ENCODE assay signal across 12 cellular contexts in the genomic region with DNA sequence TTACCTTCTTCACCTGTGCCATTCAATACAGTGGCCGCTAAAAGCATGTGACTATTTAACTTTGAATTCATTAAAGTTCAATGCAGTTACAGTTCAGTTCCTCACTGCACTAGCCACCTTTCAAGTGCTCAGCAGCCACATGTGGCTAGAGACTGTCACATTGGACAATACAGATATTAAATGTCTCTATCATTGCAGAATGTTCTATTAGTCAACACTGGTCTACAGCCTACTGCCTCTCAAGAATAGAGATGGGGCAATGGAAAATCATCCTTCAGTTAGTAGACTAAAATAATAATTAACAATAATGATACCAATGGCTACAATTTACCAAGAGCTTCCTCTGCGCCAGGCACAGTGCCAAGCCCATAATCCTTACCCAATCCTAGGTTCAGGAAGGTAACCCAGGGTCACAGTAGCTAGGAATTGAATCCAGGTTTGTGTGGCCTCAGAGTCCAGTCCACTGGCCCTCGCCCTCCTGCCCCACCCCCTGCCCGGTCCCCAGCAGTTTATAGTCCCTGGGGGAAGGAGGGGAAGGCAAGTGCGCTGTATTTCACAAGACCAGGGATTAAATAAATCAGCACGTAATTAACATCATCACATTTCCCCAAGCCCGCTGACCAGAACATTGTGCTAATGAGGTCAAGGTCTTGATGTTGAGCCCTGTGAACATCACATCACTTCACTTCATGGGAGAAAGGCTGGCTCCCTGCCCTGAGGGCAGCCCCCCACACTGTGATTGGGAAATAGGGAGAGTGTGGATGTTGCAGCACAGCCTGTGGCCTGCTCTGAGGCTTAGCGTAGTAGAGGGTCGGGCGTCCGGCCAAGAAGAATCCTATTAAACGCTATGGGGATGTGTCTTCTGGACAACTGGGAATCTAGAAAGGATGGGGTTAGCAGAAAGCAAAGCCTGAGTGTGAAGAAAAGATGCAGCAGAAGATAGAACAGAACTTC.
DNase-seq lines count a peak whose midpoint lies in the region; ATAC-seq and TF ChIP-seq lines count a peak whose summit lies in the region.
"Had no signal": no experiment of that assay in that cellular context is flagged by ENCODE, and none has a peak within 500 bp of the region (broad histone marks: within the 10 kb centered on the region; RNA-seq: fewer than 3 reads in every experiment).

No MANE protein-coding gene starts in this region.

- H3K79me1 ChIP-seq in mesendoderm (ENCODE audit: low read length): no peaks in the 10 kb centered on the region

- H3K9me3 ChIP-seq in ovary: no peaks in the 10 kb centered on the region

- WGBS in ovary, 3 donors: 67 to 77% (median 68%) methylated on average over 12 of the region's 12 CpGs
- no CpG with 5 or more reads among the region's 12 CpGs for WGBS in mesendoderm (ENCODE audit: extremely low coverage, insufficient coverage, low lambda C conversion rate)

- no peaks in the 10 kb centered on the region for H3K79me2 ChIP-seq in mesendoderm (ENCODE audit: control insufficient read depth, insufficient read depth, low read length)

- TF ChIP-seq CTCF in choroid plexus epithelial cell (conservative IDR thresholded peaks at IDR 0.05; ENCODE audit: low read depth, low read length) (no peak), ovary (IDR thresholded peaks at IDR 0.05) (no peak), foreskin keratinocyte (conservative IDR thresholded peaks at IDR 0.05) (no peak)

- DNase-seq in AML-193 (lab: John Stamatoyannopoulos, UW): peak; percentile 47 to 50
- DNase-seq in HuH-7.5 (ENCODE audit: low spot score): peak; percentile 37
- DNase-seq in choroid plexus epithelial cell (ENCODE audit: low read depth): peak; percentile 77
- peak; percentile 32 to 80 (median 48) for DNase-seq in ovary
- no peak for DNase-seq in SW480 (ENCODE audit: low spot score)
- DNase-seq in mesendoderm: no peak
- no peak for DNase-seq in foreskin keratinocyte
- DNase-seq: glutamatergic neuron, natural killer cell, NCI-H1694 had no signal

- no peak overlapping the region for H3K4me3 ChIP-seq in choroid plexus epithelial cell (ENCODE audit: low read depth, low read length)
- no peak overlapping the region for H3K4me3 ChIP-seq in ovary
- H3K4me3 ChIP-seq in mesendoderm (ENCODE audit: low read length): no peak overlapping the region
- H3K4me3 ChIP-seq: SK-N-MC had no signal

- no peak overlapping the region for H3K4ac ChIP-seq in mesendoderm (ENCODE audit: low read depth, low read length)

- H3K9ac ChIP-seq in mesendoderm (ENCODE audit: low read length): no peak overlapping the region

- no peak overlapping the region for H2BK120ac ChIP-seq in mesendoderm (ENCODE audit: low read depth, low read length)

- H3K27ac ChIP-seq in ovary (no peak overlapping the region), mesendoderm (ENCODE audit: low read depth, low read length) (no peak overlapping the region), foreskin keratinocyte (no peak overlapping the region)
- H3K27ac ChIP-seq: SK-N-MC had no signal

- no peak overlapping the region for H3K56ac ChIP-seq in mesendoderm (ENCODE audit: low read length)

- no peak overlapping the region for H3K4me2 ChIP-seq in mesendoderm (ENCODE audit: low read length)

- H3K4me1 ChIP-seq in ovary (ENCODE audit: insufficient read depth): no peaks in the 10 kb centered on the region
- H3K4me1 ChIP-seq in mesendoderm (ENCODE audit: control insufficient read depth, low read depth, low read length): no peaks in the 10 kb centered on the region
- H3K4me1 ChIP-seq in foreskin keratinocyte: no peaks in the 10 kb centered on the region

- ATAC-seq in GM21786 (IDR thresholded peaks at IDR 0.05; ENCODE audit: unreplicated experiment) (no peak), foreskin keratinocyte (no peak)
- ATAC-seq: natural killer cell had no signal

- no peak overlapping the region for H2AK5ac ChIP-seq in mesendoderm (ENCODE audit: low read length)

- H3K23ac ChIP-seq in mesendoderm (ENCODE audit: low read length): no peak overlapping the region

- TF ChIP-seq POLR2A in ovary (IDR thresholded peaks at IDR 0.05): no peak

- H3K27me3 ChIP-seq in ovary (no peaks in the 10 kb centered on the region), mesendoderm (ENCODE audit: insufficient read depth, low read length, poor library complexity) (no peaks in the 10 kb centered on the region), foreskin keratinocyte (peaks cover 5% of the 10 kb centered on the region)

- no peak overlapping the region for H2BK5ac ChIP-seq in mesendoderm (ENCODE audit: low read length)

- H2BK15ac ChIP-seq in mesendoderm (replicated peaks; ENCODE audit: low read depth): no peak overlapping the region

- no peak overlapping the region for H4K5ac ChIP-seq in mesendoderm (ENCODE audit: low read length)

- no peaks in the 10 kb centered on the region for H3K36me3 ChIP-seq in ovary
- H3K36me3 ChIP-seq in mesendoderm (ENCODE audit: control insufficient read depth, insufficient read depth, low read length): no peaks in the 10 kb centered on the region

- H4K8ac ChIP-seq in mesendoderm (ENCODE audit: low read depth, low read length): no peak overlapping the region

- no peak overlapping the region for H3K18ac ChIP-seq in mesendoderm (ENCODE audit: low read length)

- intact Hi-C loops in ovary (cut with DNase I): no loop called here

- TF ChIP-seq EP300 in ovary (IDR thresholded peaks at IDR 0.05): no peak

Comparison
In these comparisons a context has a peak if more than half of its experiments do, and no peak if none do; other contexts are left out.
1. DNase-seq: peak in AML-193 (2 of 2), HuH-7.5 (single experiment), choroid plexus epithelial cell (single experiment) and ovary (5 of 5); none in SW480 (single experiment), mesendoderm (single experiment) and foreskin keratinocyte (0 of 2).